1 cellular context compared by ENCODE assay signal in genomic region chr12:27780612-27781408, GRCh38.
TF ChIP-seq lines count a peak whose summit lies in the region.

No MANE protein-coding gene starts in this region.

TF ChIP-seq in HEK293, 187 proteins besides CTCF, POLR2A, EP300 and RAD21 (continued from another document and continues in another):
- TF ChIP-seq PRDM2 (tag by site-specific recombination; IDR thresholded peaks at IDR 0.05; ENCODE audit: borderline replicate concordance) (no peak; the same call in 1 of the 2 replicates), ZNF174 (tag by site-specific recombination; IDR thresholded peaks at IDR 0.05) (no peak), ZNF133 (tag by site-specific recombination; IDR thresholded peaks at IDR 0.05) (no peak), ZNF48 (tag by site-specific recombination; IDR thresholded peaks at IDR 0.05) (no peak), ZNF560 (tag by site-specific recombination; IDR thresholded peaks at IDR 0.05; ENCODE audit: borderline replicate concordance) (no peak), INSM2 (tag by site-specific recombination; IDR thresholded peaks at IDR 0.05) (peak; percentile 86), ZNF624 (tag by site-specific recombination; IDR thresholded peaks at IDR 0.05) (no peak), ZBTB26 (tag by site-specific recombination; optimal IDR thresholded peaks at IDR 0.05) (peak; percentile 60), PRDM10 (tag by site-specific recombination; IDR thresholded peaks at IDR 0.05) (0 out of 2 replicates have a peak, but pooled peaks have one; percentile 41), ZNF660 (tag by site-specific recombination; IDR thresholded peaks at IDR 0.05) (peak; percentile 39; the same call in 1 of the 2 replicates), ZNF785 (tag by site-specific recombination; IDR thresholded peaks at IDR 0.05) (no peak), ZNF132 (tag by site-specific recombination; IDR thresholded peaks at IDR 0.05; ENCODE audit: borderline replicate concordance) (no peak), ZBTB49 (tag by site-specific recombination; IDR thresholded peaks at IDR 0.05; ENCODE audit: low read depth) (no peak), GLI2 (tag by site-specific recombination; IDR thresholded peaks at IDR 0.05; ENCODE audit: borderline replicate concordance, low read depth) (no peak), ZNF645 (tag by site-specific recombination; IDR thresholded peaks at IDR 0.05) (no peak), ZBTB20 (tag by site-specific recombination; IDR thresholded peaks at IDR 0.05) (peak; percentile 82), ZNF433 (tag by site-specific recombination; IDR thresholded peaks at IDR 0.05; ENCODE audit: low read depth) (no peak), ZNF24 (tag by site-specific recombination; IDR thresholded peaks at IDR 0.05) (peak; percentile 97), ZBTB21 (tag by site-specific recombination; IDR thresholded peaks at IDR 0.05) (no peak), ZNF473 (tag by site-specific recombination; IDR thresholded peaks at IDR 0.05) (no peak), ZNF558 (tag by site-specific recombination; IDR thresholded peaks at IDR 0.05) (no peak), SP2 (tag by site-specific recombination; IDR thresholded peaks at IDR 0.05) (peak; percentile 26; the same call in 1 of the 2 replicates), ZNF175 (tag by site-specific recombination; IDR thresholded peaks at IDR 0.05) (no peak), ZNF707 (tag by site-specific recombination; IDR thresholded peaks at IDR 0.05) (no peak), HOXC10 (CRISPR knock-in tag; IDR thresholded peaks at IDR 0.05) (no peak), ZNF664 (tag by site-specific recombination; IDR thresholded peaks at IDR 0.05) (no peak), ZNF341 (tag by site-specific recombination; IDR thresholded peaks at IDR 0.05; ENCODE audit: low read depth) (no peak), ZNF548 (tag by site-specific recombination; IDR thresholded peaks at IDR 0.05) (no peak), ZFP69B (tag by site-specific recombination; IDR thresholded peaks at IDR 0.05) (no peak), PRDM6 (tag by site-specific recombination; IDR thresholded peaks at IDR 0.05) (no peak), ZNF747 (tag by site-specific recombination; IDR thresholded peaks at IDR 0.05) (no peak), GLI4 (tag by site-specific recombination; IDR thresholded peaks at IDR 0.05) (no peak), ZNF37A (tag by site-specific recombination; IDR thresholded peaks at IDR 0.05) (no peak), ZIC2 (tag by site-specific recombination; IDR thresholded peaks at IDR 0.05) (peak; percentile 60), ZBTB17 (tag by site-specific recombination; IDR thresholded peaks at IDR 0.05) (no peak), RBAK (tag by site-specific recombination; IDR thresholded peaks at IDR 0.05) (no peak), ZNF654 (tag by site-specific recombination; IDR thresholded peaks at IDR 0.05; ENCODE audit: low read depth) (no peak), YY1 (tag by site-specific recombination; IDR thresholded peaks at IDR 0.05) (no peak), SP7 (tag by site-specific recombination; IDR thresholded peaks at IDR 0.05) (no peak), ZNF221 (tag by site-specific recombination; IDR thresholded peaks at IDR 0.05; ENCODE audit: borderline replicate concordance) (no peak), KLF10 (tag by site-specific recombination; IDR thresholded peaks at IDR 0.05) (no peak), ZFHX2 (tag by site-specific recombination; conservative IDR thresholded peaks at IDR 0.05) (0 out of 2 replicates have a peak, but pooled peaks have one; percentile 11), ZNF629 (tag by site-specific recombination; IDR thresholded peaks at IDR 0.05) (peak; percentile 65; the same call in 1 of the 2 replicates), ZNF311 (tag by site-specific recombination; IDR thresholded peaks at IDR 0.05; ENCODE audit: borderline replicate concordance) (no peak), TRIM28 (IDR thresholded peaks at IDR 0.05; ENCODE audit: borderline replicate concordance, low read length) (no peak), OVOL3 (tag by site-specific recombination; IDR thresholded peaks at IDR 0.05) (no peak)
